ENCODE assay signal across 8 cellular contexts in the genomic region with DNA sequence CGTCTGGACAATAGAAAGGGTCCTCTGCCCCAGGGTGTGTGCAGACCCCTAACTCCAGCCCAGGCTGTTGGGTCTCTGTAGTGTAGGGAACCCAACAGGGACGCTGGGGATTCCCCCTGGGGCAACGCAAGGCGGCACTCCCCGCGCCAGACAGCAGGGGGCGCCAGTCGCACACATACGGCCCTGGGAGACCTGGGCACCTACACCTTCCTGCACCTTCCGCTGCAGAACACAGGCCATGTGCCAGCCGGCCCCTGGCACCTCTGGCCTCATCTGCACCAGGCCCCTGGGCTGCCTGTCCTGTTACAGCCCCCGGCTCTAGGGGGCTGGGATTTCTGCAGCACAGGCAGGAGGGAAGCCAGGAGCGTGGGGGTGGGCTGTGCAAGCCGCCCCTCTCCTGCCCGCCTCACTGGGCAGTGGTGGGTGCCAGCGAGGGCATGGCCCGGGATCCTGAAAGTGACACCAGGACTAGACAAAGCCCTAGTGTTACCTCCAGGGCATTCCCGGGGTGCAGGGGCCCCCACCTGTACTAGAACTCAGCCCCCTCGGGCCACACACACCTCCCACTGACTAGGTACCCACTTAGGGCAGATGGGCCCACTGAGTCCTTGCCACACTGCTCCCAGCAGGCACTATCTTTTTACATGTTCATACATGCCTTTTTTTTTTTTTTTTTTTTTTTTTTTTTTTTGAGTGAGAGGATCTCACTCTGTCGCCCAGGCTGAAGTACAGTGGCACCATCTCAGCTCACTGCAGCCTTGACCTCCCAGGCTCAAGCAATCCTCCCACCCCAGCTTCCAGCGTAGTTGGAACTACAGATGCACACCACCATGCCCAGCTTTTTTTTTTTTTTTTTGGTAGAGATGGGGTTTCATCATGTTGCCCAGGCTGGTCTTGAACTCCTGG. TPM values are rescaled to one million over a fixed set of nuclear protein-coding genes. Genes with fewer than 3 reads are reported as not detected.
DNase-seq lines count a peak whose midpoint lies in the region; ATAC-seq and TF ChIP-seq lines count a peak whose summit lies in the region.

No MANE protein-coding gene starts in this region.

- no peak overlapping the region for H3K27ac Mint-ChIP-seq in CD8-positive, alpha-beta memory T cell

- no peak overlapping the region for H3K4me3 Mint-ChIP-seq in CD8-positive, alpha-beta memory T cell

- peak; percentile 98 to 99 (median 98) for TF ChIP-seq CTCF in uterus (IDR thresholded peaks at IDR 0.05)

- no peak for TF ChIP-seq EP300 in Ishikawa (IDR thresholded peaks at IDR 0.05; ENCODE audit: borderline replicate concordance)

- no peaks in the 10 kb centered on the region for H3K27me3 Mint-ChIP-seq in CD8-positive, alpha-beta memory T cell

- intact Hi-C loops in posterior vena cava (cut with DNase I): loop anchor here (2.0 to 10.0 kb wide), 2 partner anchors 108 to 366 kb away; no protein-coding TSS in a partner anchor
- intact Hi-C loops in uterus (cut with DNase I; ENCODE audit: low total_unique reads): loop anchor here (2.0 kb wide), 1 partner anchor 110 kb away; no protein-coding TSS in a partner anchor

- no peaks in the 10 kb centered on the region for H3K27me3 ChIP-seq in CD8-positive, alpha-beta memory T cell (ENCODE audit: insufficient read depth, low read length, poor library complexity, severe bottlenecking)
- no peaks in the 10 kb centered on the region for H3K27me3 ChIP-seq in uterus

- H3K27ac ChIP-seq in CD8-positive, alpha-beta memory T cell (ENCODE audit: low read depth, low read length): no peak overlapping the region
- H3K27ac ChIP-seq in uterus: no peak overlapping the region

- peaks cover 0 to 9% (median 0%) of the 10 kb centered on the region in 3 donors for H3K36me3 Mint-ChIP-seq in CD8-positive, alpha-beta memory T cell

- peaks cover 0 to 3% (median 0%) of the 10 kb centered on the region in 3 donors for H3K4me1 Mint-ChIP-seq in CD8-positive, alpha-beta memory T cell

- H3K36me3 ChIP-seq in CD8-positive, alpha-beta memory T cell (ENCODE audit: insufficient read depth, low read length): no peaks in the 10 kb centered on the region
- no peaks in the 10 kb centered on the region for H3K36me3 ChIP-seq in uterus

- POLR2A ChIA-PET in CD8-positive, alpha-beta memory T cell (lab: Charles Lee): interaction anchor here (0.6 kb wide), 1 partner anchor 163 kb away, joined by 3 read pairs; no protein-coding TSS in a partner anchor

- CTCF ChIA-PET in CD8-positive, alpha-beta memory T cell (lab: Charles Lee): interaction anchor here (0.6 to 1.5 kb wide), 7 partner anchors 27 to 110 kb away, joined by 3 to 8 read pairs (median 3); no protein-coding TSS in a partner anchor

- no peaks in the 10 kb centered on the region for H3K9me3 Mint-ChIP-seq in CD8-positive, alpha-beta memory T cell

- peak; percentile 99 for TF ChIP-seq RAD21 in Ishikawa (IDR thresholded peaks at IDR 0.05; ENCODE audit: low read depth)

- peak in 1 of 2 donors; percentile 29 for TF ChIP-seq POLR2A in uterus (IDR thresholded peaks at IDR 0.05)

- H3K4me3 ChIP-seq in CD8-positive, alpha-beta memory T cell (ENCODE audit: low read length): no peak overlapping the region
- no peak overlapping the region for H3K4me3 ChIP-seq in uterus

- peak; percentile 69 to 85 (median 78) for DNase-seq in CD8-positive, alpha-beta memory T cell
- peak; percentile 64 for DNase-seq in RPMI8226
- DNase-seq in activated effector memory CD4-positive, alpha-beta T cell treated with Interleukin-2 at 50 U/mL for 16 hours: peak; percentile 71
- peak; percentile 79 for DNase-seq in glomerular visceral epithelial cell (ENCODE audit: extremely low spot score)
- peak; percentile 92 for DNase-seq in posterior vena cava (ENCODE audit: low spot score)
- DNase-seq in uterus: peak; percentile 77 to 78

- no peaks in the 10 kb centered on the region for H3K9me3 ChIP-seq in CD8-positive, alpha-beta memory T cell (ENCODE audit: low read length)
- H3K9me3 ChIP-seq in uterus: no peaks in the 10 kb centered on the region

- no peaks in the 10 kb centered on the region for H3K4me1 ChIP-seq in CD8-positive, alpha-beta memory T cell (ENCODE audit: insufficient read depth, low read length)
- H3K4me1 ChIP-seq in uterus: peaks cover 0 to 17% of the 10 kb centered on the region in 2 donors

- peak; percentile 66 for ATAC-seq in GM19467 (IDR thresholded peaks at IDR 0.05; ENCODE audit: unreplicated experiment)

TF ChIP-seq in Ishikawa, 13 proteins besides CTCF, POLR2A, EP300 and RAD21:
- TF ChIP-seq NFIC (IDR thresholded peaks at IDR 0.05) (no peak), CREB1 (IDR thresholded peaks at IDR 0.05; ENCODE audit: low read depth) (no peak), CEBPB (IDR thresholded peaks at IDR 0.05) (no peak), ZBTB7A (IDR thresholded peaks at IDR 0.05; ENCODE audit: low read depth) (no peak), EGR1 (IDR thresholded peaks at IDR 0.05) (no peak), REST (IDR thresholded peaks at IDR 0.05; ENCODE audit: low read depth) (no peak), TEAD4 (IDR thresholded peaks at IDR 0.05) (no peak), TCF12 (IDR thresholded peaks at IDR 0.05; ENCODE audit: low read depth) (no peak), TAF1 (IDR thresholded peaks at IDR 0.05; ENCODE audit: low read depth) (no peak), FOXM1 (IDR thresholded peaks at IDR 0.05; ENCODE audit: borderline replicate concordance, low read depth) (no peak), YY1 (IDR thresholded peaks at IDR 0.05; ENCODE audit: low read depth) (no peak)
- TF ChIP-seq, protein P1, sequence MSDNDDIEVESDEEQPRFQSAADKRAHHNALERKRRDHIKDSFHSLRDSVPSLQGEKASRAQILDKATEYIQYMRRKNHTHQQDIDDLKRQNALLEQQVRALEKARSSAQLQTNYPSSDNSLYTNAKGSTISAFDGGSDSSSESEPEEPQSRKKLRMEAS (IDR thresholded peaks at IDR 0.05): 0 out of 2 replicates have a peak, but pooled peaks have one; percentile 27
- TF ChIP-seq, protein P2, sequence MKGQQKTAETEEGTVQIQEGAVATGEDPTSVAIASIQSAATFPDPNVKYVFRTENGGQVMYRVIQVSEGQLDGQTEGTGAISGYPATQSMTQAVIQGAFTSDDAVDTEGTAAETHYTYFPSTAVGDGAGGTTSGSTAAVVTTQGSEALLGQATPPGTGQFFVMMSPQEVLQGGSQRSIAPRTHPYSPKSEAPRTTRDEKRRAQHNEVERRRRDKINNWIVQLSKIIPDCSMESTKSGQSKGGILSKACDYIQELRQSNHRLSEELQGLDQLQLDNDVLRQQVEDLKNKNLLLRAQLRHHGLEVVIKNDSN (IDR thresholded peaks at IDR 0.05): 0 out of 2 replicates have a peak, but pooled peaks have one; percentile 16

RNA-seq across cellular contexts. Expression of gene CCNK, which starts 37.5 kb away (rescaled TPM):
- total RNA-seq in CD8-positive, alpha-beta memory T cell: 100 to 1,000 TPM; 110 to 115 TPM
- 16.4 TPM for polyA plus RNA-seq in CD8-positive, alpha-beta memory T cell
- total RNA-seq in posterior vena cava (10 to 100 TPM; 34.3 to 35.3 TPM), uterus (10 to 100 TPM; 17.4 to 43.2 (median 34.4) TPM)

RNA-seq across cellular contexts. Expression of gene SETD3, which starts 38.0 kb away (rescaled TPM):
- total RNA-seq in CD8-positive, alpha-beta memory T cell: 10 to 100 TPM; 57.1 to 57.9 TPM
- 52.1 TPM for polyA plus RNA-seq in CD8-positive, alpha-beta memory T cell
- total RNA-seq in posterior vena cava (100 to 1,000 TPM in 1 of 2 donors, 10 to 100 TPM in 1; 74.5 to 103 TPM), uterus (100 to 1,000 TPM in 3 of 4 donors, 10 to 100 TPM in 1; 98.1 to 151 (median 121) TPM)
